In genomic region chr7:95919574-95919973, GRCh38 we compare ENCODE assay signal across 25 cellular contexts.
A peak's percentile ranks its signal among the peaks of the same experiment; 100 is the strongest.
DNase-seq lines count a peak whose midpoint lies in the region; ATAC-seq and TF ChIP-seq lines count a peak whose summit lies in the region.
"Had no signal": no experiment of that assay in that cellular context is flagged by ENCODE, and none has a peak within 500 bp of the region (broad histone marks: within the 10 kb centered on the region; RNA-seq: fewer than 3 reads in every experiment).

No MANE protein-coding gene starts in this region.

- no peak for ATAC-seq in HG03175 (IDR thresholded peaks at IDR 0.05; ENCODE audit: unreplicated experiment)
- ATAC-seq: naive thymus-derived CD8-positive, alpha-beta T cell had no signal

- H3K9me2 ChIP-seq in Loucy (replicated peaks; ENCODE audit: low read depth, low read length): no peaks in the 10 kb centered on the region

- H2AFZ ChIP-seq in Loucy (ENCODE audit: low read length): no peak overlapping the region

- CTCF ChIA-PET in BJ (lab: Yijun Ruan, JAX): interaction anchor here (0.6 to 5.3 kb wide), 4 partner anchors 28 to 1145 kb away, joined by 3 to 57 read pairs (median 7); no protein-coding TSS in a partner anchor

- TF ChIP-seq CTCF in BJ (IDR thresholded peaks at IDR 0.05; ENCODE audit: insufficient read depth, low read depth, low read length) (peak; percentile 17; the same call in 1 of the 2 replicates), Loucy (conservative IDR thresholded peaks at IDR 0.05; ENCODE audit: low read length) (peak; percentile 35), epithelial cell of proximal tubule (conservative IDR thresholded peaks at IDR 0.05; ENCODE audit: low read depth, low read length) (peak; percentile 26), retinal pigment epithelial cell (conservative IDR thresholded peaks at IDR 0.05; ENCODE audit: low read depth, low read length) (peak; percentile 29)

- H3K27me3 ChIP-seq in BJ (ENCODE audit: control insufficient read depth, insufficient read depth, low read length) (no peaks in the 10 kb centered on the region), Loucy (ENCODE audit: insufficient read depth, low read length, poor library complexity, severe bottlenecking) (no peaks in the 10 kb centered on the region)
- H3K27me3 ChIP-seq: BLaER1 treated with 17β-estradiol and CSF1 and Interleukin-3, amounts not matched to agents 10 nM and 100 nM; thyroid gland had no signal

- no peaks in the 10 kb centered on the region for H3F3A ChIP-seq in Loucy (ENCODE audit: low read depth)

- no peak overlapping the region for H3K9ac ChIP-seq in Loucy (ENCODE audit: low read depth, low read length, poor library complexity, severe bottlenecking)
- H3K9ac ChIP-seq: BLaER1 treated with 17β-estradiol and CSF1 and Interleukin-3, amounts not matched to agents 10 nM and 100 nM had no signal

- no peak overlapping the region for H3K4me2 ChIP-seq in Loucy (ENCODE audit: low read depth, low read length, poor library complexity, severe bottlenecking)
- H3K4me2 ChIP-seq: BLaER1 treated with 17β-estradiol and CSF1 and Interleukin-3, amounts not matched to agents 10 nM and 100 nM had no signal

- DNase-seq in BJ (ENCODE audit: low read depth) (no peak), epithelial cell of proximal tubule (ENCODE audit: low read depth) (no peak), retinal pigment epithelial cell (ENCODE audit: low read depth) (no peak), NCI-H2029 treated with DMSO at 0.1 percent for 48 hours (lab: John Stamatoyannopoulos, UW) (no peak)
- no peak for DNase-seq in stimulated activated CD4-positive, alpha-beta T cell treated with anti-CD3 and anti-CD28 coated beads, Interleukin-4, amount 100 ng/mL, for 24 hours
- DNase-seq: activated CD4-positive, alpha-beta T cell treated with anti-CD3 and anti-CD28 coated beads, Interleukin-2, amount 50 U/mL, for 1 hour; activated CD8-positive, alpha-beta memory T cell treated with anti-CD3 and anti-CD28 coated beads, Interleukin-2, amount 50 U/mL, for 48 hours; activated naive CD4-positive, alpha-beta T cell; amniotic stem cell; caudate nucleus; GDM1; mesendoderm; MM.1S; naive thymus-derived CD8-positive, alpha-beta T cell; NCI-H146; NCI-H2171 treated with DMSO at 0.1 percent for 48 hours; NCI-H526 treated with DMSO at 0.1 percent for 48 hours; SIG-M5; stimulated activated naive CD4-positive, alpha-beta T cell treated with Interleukin-2 at 50 U/mL for 16 hours; T-helper 1 cell; thyroid gland had no signal

- H3K79me2 ChIP-seq in Loucy (ENCODE audit: insufficient read depth, low read length): no peaks in the 10 kb centered on the region

- no peak overlapping the region for H3K4me3 ChIP-seq in BJ (ENCODE audit: low read depth, low read length)
- no peak overlapping the region for H3K4me3 ChIP-seq in Loucy (ENCODE audit: low read length, poor library complexity, severe bottlenecking)
- no peak overlapping the region for H3K4me3 ChIP-seq in epithelial cell of proximal tubule (ENCODE audit: low read depth, low read length)
- H3K4me3 ChIP-seq in retinal pigment epithelial cell (ENCODE audit: low read length): no peak overlapping the region
- H3K4me3 ChIP-seq: BLaER1 treated with 17β-estradiol and CSF1 and Interleukin-3, amounts not matched to agents 10 nM and 100 nM; skin epidermis; thyroid gland had no signal

- POLR2A ChIA-PET in BJ (lab: Charles Lee): no interaction called here

- no peaks in the 10 kb centered on the region for H4K20me1 ChIP-seq in Loucy (ENCODE audit: insufficient read depth, low read length, poor library complexity, severe bottlenecking)
- H4K20me1 ChIP-seq: BLaER1 treated with 17β-estradiol and CSF1 and Interleukin-3, amounts not matched to agents 10 nM and 100 nM had no signal

- no peaks in the 10 kb centered on the region for H3K4me1 ChIP-seq in Loucy (ENCODE audit: insufficient read depth, low read length, poor library complexity, severe bottlenecking)
- H3K4me1 ChIP-seq: BLaER1 treated with 17β-estradiol and CSF1 and Interleukin-3, amounts not matched to agents 10 nM and 100 nM; thyroid gland had no signal

- H3K9me3 ChIP-seq in Loucy (ENCODE audit: insufficient read depth, low read depth, low read length): no peaks in the 10 kb centered on the region
- H3K9me3 ChIP-seq: BLaER1 treated with 17β-estradiol and CSF1 and Interleukin-3, amounts not matched to agents 10 nM and 100 nM; thyroid gland had no signal

- H3K36me3 ChIP-seq in BJ (ENCODE audit: control insufficient read depth, insufficient read depth, low read length): no peaks in the 10 kb centered on the region
- no peaks in the 10 kb centered on the region for H3K36me3 ChIP-seq in Loucy (ENCODE audit: insufficient read depth, low read length)
- H3K36me3 ChIP-seq: BLaER1 treated with 17β-estradiol and CSF1 and Interleukin-3, amounts not matched to agents 10 nM and 100 nM; thyroid gland had no signal
